ENCODE assay signal across 1 cellular context in genomic region chr5:76337949-76338589, GRCh38.
TF ChIP-seq lines count a peak whose summit lies in the region.

No MANE protein-coding gene starts in this region.

TF ChIP-seq in H1, 55 proteins besides CTCF, POLR2A, EP300 and RAD21 (continued from another document):
- TF ChIP-seq RNF2 (IDR thresholded peaks at IDR 0.05; ENCODE audit: borderline replicate concordance, low read depth, low read length, missing control alignments, poor library complexity, severe bottlenecking) (no peak), TAF1 (IDR thresholded peaks at IDR 0.05; ENCODE audit: low read depth, low read length) (no peak), GTF2F1 (IDR thresholded peaks at IDR 0.05; ENCODE audit: borderline replicate concordance, low read depth, low read length) (no peak), POU5F1 (IDR thresholded peaks at IDR 0.05; ENCODE audit: low read depth, low read length) (no peak)
